Comparison of ENCODE assay signal across 1 cellular context in the genomic region with DNA sequence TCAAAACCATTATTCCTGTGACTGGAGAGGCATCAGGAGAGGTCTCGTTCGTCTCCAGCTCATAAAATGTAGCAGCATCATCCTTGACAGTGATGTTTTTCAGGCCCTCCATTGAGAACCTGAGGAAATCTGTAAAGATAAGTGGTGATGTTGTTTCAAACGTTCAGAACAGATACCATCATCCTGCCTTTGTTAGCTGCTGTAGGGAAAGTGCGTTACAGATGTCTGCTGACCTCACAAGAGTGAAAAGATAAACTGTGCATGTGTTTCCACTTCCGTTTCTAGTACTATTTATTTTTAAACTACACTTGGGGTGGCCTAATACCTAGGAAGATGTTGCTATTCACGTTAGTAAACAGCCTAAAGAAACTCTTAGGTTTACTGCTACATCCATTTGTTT.
TF ChIP-seq lines count a peak whose summit lies in the region.

No MANE protein-coding gene starts in this region.

TF ChIP-seq in IMR-90, 13 proteins besides CTCF, POLR2A, EP300 and RAD21:
- TF ChIP-seq BHLHE40 (IDR thresholded peaks at IDR 0.05; ENCODE audit: low read depth, low read length) (no peak), NFE2L2 (IDR thresholded peaks at IDR 0.05; ENCODE audit: low read depth, low read length) (no peak), RFX5 (IDR thresholded peaks at IDR 0.05; ENCODE audit: low read depth, low read length) (no peak), MXI1 (IDR thresholded peaks at IDR 0.05; ENCODE audit: borderline replicate concordance, low read depth, low read length) (no peak), RCOR1 (IDR thresholded peaks at IDR 0.05; ENCODE audit: insufficient replicate concordance, low read length) (no peak), CHD1 (IDR thresholded peaks at IDR 0.05; ENCODE audit: low read depth, low read length) (no peak), MAZ (IDR thresholded peaks at IDR 0.05; ENCODE audit: borderline replicate concordance, low read depth, low read length) (no peak), SMC3 (IDR thresholded peaks at IDR 0.05; ENCODE audit: low read depth, low read length) (no peak), CEBPB (IDR thresholded peaks at IDR 0.05; ENCODE audit: low read depth, low read length) (no peak), FOS (IDR thresholded peaks at IDR 0.05; ENCODE audit: low read depth, low read length) (no peak), MAFK (IDR thresholded peaks at IDR 0.05; ENCODE audit: low read depth, low read length) (no peak)
- TF ChIP-seq, protein P1, sequence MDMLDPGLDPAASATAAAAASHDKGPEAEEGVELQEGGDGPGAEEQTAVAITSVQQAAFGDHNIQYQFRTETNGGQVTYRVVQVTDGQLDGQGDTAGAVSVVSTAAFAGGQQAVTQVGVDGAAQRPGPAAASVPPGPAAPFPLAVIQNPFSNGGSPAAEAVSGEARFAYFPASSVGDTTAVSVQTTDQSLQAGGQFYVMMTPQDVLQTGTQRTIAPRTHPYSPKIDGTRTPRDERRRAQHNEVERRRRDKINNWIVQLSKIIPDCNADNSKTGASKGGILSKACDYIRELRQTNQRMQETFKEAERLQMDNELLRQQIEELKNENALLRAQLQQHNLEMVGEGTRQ (IDR thresholded peaks at IDR 0.05; ENCODE audit: low read depth, low read length): no peak
- TF ChIP-seq, protein P2, sequence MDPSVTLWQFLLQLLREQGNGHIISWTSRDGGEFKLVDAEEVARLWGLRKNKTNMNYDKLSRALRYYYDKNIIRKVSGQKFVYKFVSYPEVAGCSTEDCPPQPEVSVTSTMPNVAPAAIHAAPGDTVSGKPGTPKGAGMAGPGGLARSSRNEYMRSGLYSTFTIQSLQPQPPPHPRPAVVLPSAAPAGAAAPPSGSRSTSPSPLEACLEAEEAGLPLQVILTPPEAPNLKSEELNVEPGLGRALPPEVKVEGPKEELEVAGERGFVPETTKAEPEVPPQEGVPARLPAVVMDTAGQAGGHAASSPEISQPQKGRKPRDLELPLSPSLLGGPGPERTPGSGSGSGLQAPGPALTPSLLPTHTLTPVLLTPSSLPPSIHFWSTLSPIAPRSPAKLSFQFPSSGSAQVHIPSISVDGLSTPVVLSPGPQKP (IDR thresholded peaks at IDR 0.05; ENCODE audit: borderline replicate concordance, low read depth, low read length): no peak
